In the genomic region with DNA sequence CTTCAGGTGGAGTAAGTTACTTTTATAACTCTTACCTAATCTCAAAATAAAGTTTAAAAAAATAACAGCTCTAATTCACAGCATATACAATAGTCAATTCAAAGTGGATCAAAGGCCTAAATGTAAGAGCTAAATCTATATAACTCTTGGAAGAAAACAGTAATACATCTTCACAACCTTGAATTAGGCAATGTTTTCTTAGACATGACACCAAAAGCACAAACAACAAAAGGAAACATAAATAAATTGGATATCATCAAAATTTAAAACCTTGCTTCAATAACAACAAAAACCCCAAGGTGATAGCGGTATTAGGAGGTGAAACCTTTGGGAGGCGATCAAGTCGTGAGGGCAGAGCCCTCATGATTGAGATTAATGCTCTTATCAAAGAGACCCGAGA, we compare ENCODE assay signal across 27 cellular contexts.
"Had no signal": no experiment of that assay in that cellular context is flagged by ENCODE, and none has a peak within 500 bp of the region (broad histone marks: within the 10 kb centered on the region; RNA-seq: fewer than 3 reads in every experiment).

No MANE protein-coding gene starts in this region.

- H3K27ac Mint-ChIP-seq: activated B cell treated with CpG ODN at 0.5 μM for 24 hours; activated CD8-positive, alpha-beta T cell treated with anti-CD3 and anti-CD28 coated beads for 36 hours; activated naive CD4-positive, alpha-beta T cell treated with anti-CD3 and anti-CD28 coated beads, Interleukin-2, amount 50 U/mL, for 72 hours; activated naive CD8-positive, alpha-beta T cell treated with anti-CD3 and anti-CD28 coated beads, Interleukin-2, amount 10 ng/mL, durations not matched to agents 7 days and 5 days; activated T-helper 17 cell treated with anti-CD3 and anti-CD28 coated beads, Interleukin-2, amount 50 U/mL, for 72 hours; brain; dendritic cell treated with granulocyte-macrophage colony-stimulating factor and Interleukin-4, amounts not matched to agents 40 ng/mL and 50 ng/mL, for 4 days; T-helper 17 cell; T-helper 2 cell treated with Interferon-gamma antibody and Interleukin-4, amounts not matched to agents 5 μg/mL and 100 μg/mL, for 36 hours had no signal

- ATAC-seq: activated CD4-positive, CD25-positive, alpha-beta regulatory T cell treated with anti-CD3 and anti-CD28 coated beads, Interleukin-2, amount 50 U/mL, for 24 hours; activated CD8-positive, alpha-beta T cell treated with anti-CD3 and anti-CD28 coated beads for 36 hours; activated naive CD4-positive, alpha-beta T cell treated with anti-CD3 and anti-CD28 coated beads, Interleukin-2, amount 50 U/mL, for 72 hours; activated T-cell treated with anti-CD3 and anti-CD28 coated beads, Interleukin-2, amount 50 U/mL, for 4 hours; activated T-helper 17 cell treated with anti-CD3 and anti-CD28 coated beads, Interleukin-2, amount 50 U/mL, for 72 hours; foreskin keratinocyte; gastrocnemius medialis; T-helper 17 cell had no signal

- H3K4me1 Mint-ChIP-seq: brain had no signal

- DNase-seq: activated B cell treated with CpG ODN at 0.5 μM for 24 hours; activated CD4-positive, alpha-beta T cell treated with anti-CD3 and anti-CD28 coated beads, Interleukin-2, amount 10 ng/mL, durations not matched to agents 7 days and 5 days; activated CD4-positive, alpha-beta T cell treated with anti-CD3 and anti-CD28 coated beads, Interleukin-2, amount 50 U/mL, for 4 hours; activated CD8-positive, alpha-beta memory T cell treated with anti-CD3 and anti-CD28 coated beads for 24 hours; activated CD8-positive, alpha-beta T cell treated with anti-CD3 and anti-CD28 coated beads for 36 hours; activated effector memory CD4-positive, alpha-beta T cell treated with Interleukin-2 at 50 U/mL for 16 hours; activated gamma-delta T cell treated with Interleukin-2 at 50 U/mL for 16 hours; activated naive CD4-positive, alpha-beta T cell treated with Interleukin-2 at 50 U/mL for 16 hours; activated naive CD8-positive, alpha-beta T cell treated with anti-CD3 and anti-CD28 coated beads, Interleukin-2, amount 10 ng/mL, durations not matched to agents 7 days and 5 days; activated T-cell treated with anti-CD3 and anti-CD28 coated beads, Interleukin-2, amount 50 U/mL, for 4 hours; dorsolateral prefrontal cortex; effector memory CD4-positive, alpha-beta T cell; erythroblast; foreskin keratinocyte; gastrocnemius medialis; SW 1271; T-helper 1 cell; T-helper 17 cell; T1000; WERI-Rb-1 had no signal

- H3K27me3 Mint-ChIP-seq: activated B cell treated with CpG ODN at 0.5 μM for 24 hours; activated CD4-positive, alpha-beta T cell treated with anti-CD3 and anti-CD28 coated beads, Interleukin-2, amount 10 ng/mL, durations not matched to agents 7 days and 5 days; activated CD8-positive, alpha-beta T cell treated with anti-CD3 and anti-CD28 coated beads for 36 hours; activated naive CD8-positive, alpha-beta T cell treated with anti-CD3 and anti-CD28 coated beads, Interleukin-2, amount 10 ng/mL, durations not matched to agents 7 days and 5 days; activated T-helper 17 cell treated with anti-CD3 and anti-CD28 coated beads, Interleukin-2, amount 50 U/mL, for 72 hours; brain; central memory CD8-positive, alpha-beta T cell; dendritic cell treated with granulocyte-macrophage colony-stimulating factor and Interleukin-4, amounts not matched to agents 40 ng/mL and 50 ng/mL, for 4 days; T-helper 17 cell had no signal

- H3K4me3 Mint-ChIP-seq: activated B cell treated with CpG ODN at 0.5 μM for 24 hours; activated CD4-positive, alpha-beta T cell treated with anti-CD3 and anti-CD28 coated beads, Interleukin-2, amount 10 ng/mL, durations not matched to agents 7 days and 5 days; activated CD8-positive, alpha-beta T cell treated with anti-CD3 and anti-CD28 coated beads for 36 hours; activated naive CD8-positive, alpha-beta T cell treated with anti-CD3 and anti-CD28 coated beads, Interleukin-2, amount 10 ng/mL, durations not matched to agents 7 days and 5 days; activated T-cell treated with anti-CD3 and anti-CD28 coated beads, Interleukin-2, amount 50 U/mL, for 4 hours; activated T-helper 17 cell treated with anti-CD3 and anti-CD28 coated beads, Interleukin-2, amount 50 U/mL, for 72 hours; brain; dendritic cell treated with granulocyte-macrophage colony-stimulating factor and Interleukin-4, amounts not matched to agents 40 ng/mL and 50 ng/mL, for 4 days; T-helper 17 cell; T-helper 2 cell treated with Interferon-gamma antibody and Interleukin-4, amounts not matched to agents 5 μg/mL and 100 μg/mL, for 36 hours had no signal

- H3K9me3 Mint-ChIP-seq: activated B cell treated with CpG ODN at 0.5 μM for 24 hours; activated CD8-positive, alpha-beta T cell treated with anti-CD3 and anti-CD28 coated beads for 36 hours; activated naive CD4-positive, alpha-beta T cell treated with anti-CD3 and anti-CD28 coated beads, Interleukin-2, amount 50 U/mL, for 72 hours; activated T-cell treated with anti-CD3 and anti-CD28 coated beads, Interleukin-2, amount 50 U/mL, for 4 hours; activated T-helper 17 cell treated with anti-CD3 and anti-CD28 coated beads, Interleukin-2, amount 50 U/mL, for 72 hours; brain; central memory CD8-positive, alpha-beta T cell; dendritic cell treated with granulocyte-macrophage colony-stimulating factor and Interleukin-4, amounts not matched to agents 40 ng/mL and 50 ng/mL, for 4 days; T-helper 2 cell treated with Interferon-gamma antibody and Interleukin-4, amounts not matched to agents 5 μg/mL and 100 μg/mL, for 36 hours had no signal
